In genomic region chr2:63121055-63121834, GRCh38 we compare ENCODE assay signal across 12 cellular contexts.
"Had no signal": no experiment of that assay in that cellular context is flagged by ENCODE, and none has a peak within 500 bp of the region (broad histone marks: within the 10 kb centered on the region; RNA-seq: fewer than 3 reads in every experiment).

No MANE protein-coding gene starts in this region.

- H3K27ac ChIP-seq: heart right ventricle, ovary had no signal

- H3K27me3 ChIP-seq: heart right ventricle, ovary had no signal

- H3K4me3 ChIP-seq: heart right ventricle, ovary had no signal

- H3K4me1 ChIP-seq: heart right ventricle had no signal

- H3K36me3 ChIP-seq: ovary had no signal

- ATAC-seq: heart right ventricle, T-helper 17 cell had no signal

- DNase-seq: activated CD4-positive, alpha-beta T cell treated with anti-CD3 and anti-CD28 coated beads, Interleukin-2, amount 50 U/mL, for 1 hour; activated effector memory CD4-positive, alpha-beta T cell treated with anti-CD3 and anti-CD28 coated beads, Interleukin-2, amount 50 U/mL, for 16 hours; activated naive CD8-positive, alpha-beta T cell treated with anti-CD3 and anti-CD28 coated beads for 36 hours; activated T-cell treated with anti-CD3 and anti-CD28 coated beads, Interleukin-2, amount 50 U/mL, for 24 hours; anterior cingulate cortex; foreskin melanocyte; heart right ventricle; kidney glomerular epithelial cell; ovary; stimulated activated CD4-positive, alpha-beta T cell treated with anti-CD3 and anti-CD28 coated beads, Interleukin-15, amount 100 ng/mL, for 24 hours; stimulated activated CD4-positive, alpha-beta T cell treated with anti-CD3 and anti-CD28 coated beads, Interleukin-4, amount 100 ng/mL, for 24 hours; T-helper 17 cell had no signal
